Comparison of ENCODE assay signal across 12 cellular contexts in genomic region chr3:127036209-127037020, GRCh38. TPM values are rescaled to one million over a fixed set of nuclear protein-coding genes. Genes with fewer than 3 reads are reported as not detected.
DNase-seq lines count a peak whose midpoint lies in the region; ATAC-seq, FAIRE-seq and TF ChIP-seq lines count a peak whose summit lies in the region.
"Had no signal": no experiment of that assay in that cellular context is flagged by ENCODE, and none has a peak within 500 bp of the region (broad histone marks: within the 10 kb centered on the region; RNA-seq: fewer than 3 reads in every experiment).

No MANE protein-coding gene starts in this region.

- H3K4me3 ChIP-seq in mammary epithelial cell (replicated peaks in 1 of 3; ENCODE audit: insufficient read depth in 1 of 3, low read depth in 2 of 3, low read length in 3 of 3) (no peak overlapping the region), mucosa of descending colon (no peak overlapping the region), upper lobe of right lung (no peak overlapping the region)
- no peak overlapping the region for H3K4me3 ChIP-seq in effector memory CD4-positive, alpha-beta T cell (ENCODE audit: insufficient read depth, low read depth, low read length, poor library complexity, severe bottlenecking)
- H3K4me3 ChIP-seq: uterus had no signal

- peaks cover 20% of the 10 kb centered on the region for H3K4me1 Mint-ChIP-seq in MCF 10A (ENCODE audit: insufficient read depth, unreplicated experiment)
- H3K4me1 Mint-ChIP-seq in dendritic cell treated with granulocyte-macrophage colony-stimulating factor and Interleukin-4, amounts not matched to agents 40 ng/mL and 50 ng/mL, for 4 days (ENCODE audit: low read depth), result peaks cover 37% of the 10 kb centered on the region

- dilution Hi-C loops in mammary epithelial cell (cut with HindIII; ENCODE audit: low sequenced_read_pairs), result no loop called here

- H3K36me3 Mint-ChIP-seq in MCF 10A (ENCODE audit: insufficient read depth, unreplicated experiment), result peaks cover 17% of the 10 kb centered on the region
- H3K36me3 Mint-ChIP-seq in dendritic cell treated with granulocyte-macrophage colony-stimulating factor and Interleukin-4, amounts not matched to agents 40 ng/mL and 50 ng/mL, for 4 days (ENCODE audit: low read depth), result peaks cover 37% of the 10 kb centered on the region

- CTCF ChIA-PET in MCF 10A (lab: Yijun Ruan, JAX) (interaction anchor here (0.6 to 1.3 kb wide), 5 partner anchors 16 to 421 kb away, joined by 3 to 4 read pairs (median 3); no protein-coding TSS in a partner anchor), mammary epithelial cell (lab: Charles Lee; ENCODE audit: low non-redundant PET) (no interaction called here)

- H3K27ac ChIP-seq in mammary epithelial cell (ENCODE audit: insufficient read depth, low read depth, low read length), result no peak overlapping the region
- H3K27ac ChIP-seq in upper lobe of right lung, result no peak overlapping the region
- no peak overlapping the region for H3K27ac ChIP-seq in effector memory CD4-positive, alpha-beta T cell (ENCODE audit: insufficient read depth, low read length, poor library complexity, severe bottlenecking)
- H3K27ac ChIP-seq: uterus had no signal

- H3K4me3 Mint-ChIP-seq in MCF 10A (ENCODE audit: unreplicated experiment), result no peak overlapping the region
- H3K4me3 Mint-ChIP-seq in dendritic cell treated with granulocyte-macrophage colony-stimulating factor and Interleukin-4, amounts not matched to agents 40 ng/mL and 50 ng/mL, for 4 days, result no peak overlapping the region

- H3K4me1 ChIP-seq in mammary epithelial cell (ENCODE audit: insufficient read depth, low read length), result peaks cover 12% of the 10 kb centered on the region
- H3K4me1 ChIP-seq in mucosa of descending colon (ENCODE audit: low read depth), result peaks cover 29% of the 10 kb centered on the region
- no peaks in the 10 kb centered on the region for H3K4me1 ChIP-seq in upper lobe of right lung
- no peaks in the 10 kb centered on the region for H3K4me1 ChIP-seq in effector memory CD4-positive, alpha-beta T cell (ENCODE audit: control insufficient read depth, insufficient read depth, low read length, poor library complexity, severe bottlenecking)
- H3K4me1 ChIP-seq: uterus had no signal

- no TSS peak for BruUV-seq in MCF 10A (replicated peaks; lab: Mats Ljungman, UMichigan)
- BruUV-seq in mammary epithelial cell (replicated peaks; lab: Mats Ljungman, UMichigan), result no TSS peak

- H3K27me3 ChIP-seq in mammary epithelial cell (ENCODE audit: insufficient read depth, low read length) (no peaks in the 10 kb centered on the region), upper lobe of right lung (no peaks in the 10 kb centered on the region)
- no peaks in the 10 kb centered on the region for H3K27me3 ChIP-seq in effector memory CD4-positive, alpha-beta T cell (replicated peaks; ENCODE audit: control insufficient read depth, insufficient read depth, low read length, poor library complexity, severe bottlenecking)
- H3K27me3 ChIP-seq: uterus had no signal

- no peak overlapping the region for H3K9ac ChIP-seq in mammary epithelial cell (ENCODE audit: insufficient read depth, low read length)

- H3K36me3 ChIP-seq in mammary epithelial cell (ENCODE audit: insufficient read depth, low read length) (peaks cover 11% of the 10 kb centered on the region), mucosa of descending colon (ENCODE audit: low read depth) (no peaks in the 10 kb centered on the region), upper lobe of right lung (peaks cover 20% of the 10 kb centered on the region)
- H3K36me3 ChIP-seq in effector memory CD4-positive, alpha-beta T cell (ENCODE audit: control insufficient read depth, insufficient read depth, low read length), result peaks cover 15% of the 10 kb centered on the region
- H3K36me3 ChIP-seq: uterus had no signal

- in situ Hi-C loops in mammary epithelial cell (cut with MboI; ENCODE audit: low sequenced_read_pairs in 2 of 2), result no loop called here

- H3K9me3 ChIP-seq in mammary epithelial cell (replicated peaks; ENCODE audit: insufficient read depth, low read length) (no peaks in the 10 kb centered on the region), mucosa of descending colon (no peaks in the 10 kb centered on the region), upper lobe of right lung (no peaks in the 10 kb centered on the region)
- no peaks in the 10 kb centered on the region for H3K9me3 ChIP-seq in effector memory CD4-positive, alpha-beta T cell (ENCODE audit: control insufficient read depth, low read length)
- H3K9me3 ChIP-seq: uterus had no signal

- TF ChIP-seq POLR2A in H54 (IDR thresholded peaks at IDR 0.05; ENCODE audit: low read depth, low read length), result no peak

- H3K4me2 ChIP-seq in mammary epithelial cell (ENCODE audit: insufficient read depth, low read depth, low read length), result no peak overlapping the region

- H3K79me2 ChIP-seq in mammary epithelial cell (ENCODE audit: insufficient read depth, low read length), result no peaks in the 10 kb centered on the region

- ATAC-seq in mucosa of descending colon, result peak; percentile 70
- peak; percentile 19 for ATAC-seq in upper lobe of right lung

- no peak overlapping the region for H2AFZ ChIP-seq in mammary epithelial cell (ENCODE audit: low read depth, low read length)

- intact Hi-C loops in MCF 10A (cut with micrococcal nuclease) (no loop called here), mammary epithelial cell (cut with micrococcal nuclease) (no loop called here), mucosa of descending colon (cut with DNase I, micrococcal nuclease) (no loop called here), upper lobe of right lung (cut with DNase I) (no loop called here)
- intact Hi-C loops in dendritic cell treated with granulocyte-macrophage colony-stimulating factor and Interleukin-4, amounts not matched to agents 40 ng/mL and 50 ng/mL, for 4 days (cut with micrococcal nuclease), result no loop called here

- H3K9me3 Mint-ChIP-seq in MCF 10A (ENCODE audit: unreplicated experiment), result no peaks in the 10 kb centered on the region
- no peaks in the 10 kb centered on the region for H3K9me3 Mint-ChIP-seq in dendritic cell treated with granulocyte-macrophage colony-stimulating factor and Interleukin-4, amounts not matched to agents 40 ng/mL and 50 ng/mL, for 4 days

- no peaks in the 10 kb centered on the region for H4K20me1 ChIP-seq in mammary epithelial cell (ENCODE audit: insufficient read depth, low read length)

- POLR2A ChIA-PET in MCF 10A (lab: Yijun Ruan, JAX), result interaction anchor here (0.9 to 1.6 kb wide), 8 partner anchors 9 to 420 kb away, joined by 3 to 5 read pairs (median 4); no protein-coding TSS in a partner anchor

- FAIRE-seq in H54 (lab: Jason Lieb, UNC), result no peak
- FAIRE-seq: endometrium, RCC 7860 had no signal

- DNase-seq in MCF 10A (ENCODE audit: unreplicated experiment), result no peak
- no peak for DNase-seq in mammary epithelial cell
- DNase-seq in mucosa of descending colon, result peak; percentile 73 to 77 (median 77)
- DNase-seq in upper lobe of right lung, result peak; percentile 65
- DNase-seq in H54 (ENCODE audit: insufficient read length, low spot score), result no peak
- no peak for DNase-seq in effector memory CD4-positive, alpha-beta T cell
- no peak for DNase-seq in 8988T
- DNase-seq: activated CD8-positive, alpha-beta memory T cell treated with anti-CD3 and anti-CD28 coated beads, Interleukin-2, amount 50 U/mL, for 48 hours had no signal

- no peak for TF ChIP-seq CTCF in MCF 10A (IDR thresholded peaks at IDR 0.05; ENCODE audit: unreplicated experiment)
- TF ChIP-seq CTCF in mammary epithelial cell (conservative IDR thresholded peaks at IDR 0.05 in 1 of 2, IDR thresholded peaks at IDR 0.05 in 1 of 2; ENCODE audit: extremely low read depth in 1 of 2, insufficient read depth in 1 of 2, low read depth in 1 of 2, low read length in 2 of 2), result no peak
- TF ChIP-seq CTCF in mucosa of descending colon (IDR thresholded peaks at IDR 0.05), result no peak
- no peak for TF ChIP-seq CTCF in upper lobe of right lung (IDR thresholded peaks at IDR 0.05)

- WGBS in mammary epithelial cell (ENCODE audit: low coverage, missing lambda C conversion rate), result 100% methylated on average over 6 of the region's 28 CpGs

- peak overlapping the region; percentile 71 for H3K27ac Mint-ChIP-seq in MCF 10A (ENCODE audit: low read depth, unreplicated experiment)
- peak overlapping the region; percentile 66 for H3K27ac Mint-ChIP-seq in dendritic cell treated with granulocyte-macrophage colony-stimulating factor and Interleukin-4, amounts not matched to agents 40 ng/mL and 50 ng/mL, for 4 days

- H3K27me3 Mint-ChIP-seq in MCF 10A (ENCODE audit: insufficient read depth, unreplicated experiment), result no peaks in the 10 kb centered on the region
- peaks cover 10% of the 10 kb centered on the region for H3K27me3 Mint-ChIP-seq in dendritic cell treated with granulocyte-macrophage colony-stimulating factor and Interleukin-4, amounts not matched to agents 40 ng/mL and 50 ng/mL, for 4 days

RNA-seq across cellular contexts. Expression of gene PLXNA1, which starts 53.5 kb away (rescaled TPM):
- total RNA-seq in MCF 10A (2022), result 42.1 and 48.4 TPM in 2 replicates
- total RNA-seq in mammary epithelial cell, result 100 to 1,000 TPM; 104 to 156 TPM
- 82.4 TPM for polyA plus RNA-seq in mammary epithelial cell
- 125 TPM for polyA minus RNA-seq in mammary epithelial cell
- 10 to 100 TPM; 11.8 to 19.3 (median 12.7) TPM for total RNA-seq in mucosa of descending colon
- total RNA-seq in upper lobe of right lung, result 53.5 TPM

Comparison
In these comparisons a context has a peak if more than half of its experiments do, and no peak if none do; other contexts are left out.
1. DNase-seq: peak in mucosa of descending colon (3 of 3) and upper lobe of right lung (single experiment); none in MCF 10A (single experiment), mammary epithelial cell (single experiment), H54 (single experiment), effector memory CD4-positive, alpha-beta T cell (0 of 3) and 8988T (single experiment).